12 cellular contexts compared by ENCODE assay signal in genomic region chr1:184747089-184747955, GRCh38. TPM values are rescaled to one million over a fixed set of nuclear protein-coding genes. Genes with fewer than 3 reads are reported as not detected.
A peak's percentile ranks its signal among the peaks of the same experiment; 100 is the strongest.
DNase-seq lines count a peak whose midpoint lies in the region; ATAC-seq, FAIRE-seq and TF ChIP-seq lines count a peak whose summit lies in the region.
"Had no signal": no experiment of that assay in that cellular context is flagged by ENCODE, and none has a peak within 500 bp of the region (broad histone marks: within the 10 kb centered on the region; RNA-seq: fewer than 3 reads in every experiment).

No MANE protein-coding gene starts in this region.

- intact Hi-C loops in Caco-2 (cut with micrococcal nuclease; ENCODE audit: unreplicated experiment) = no loop called here

- FAIRE-seq in D721Med (lab: Jason Lieb, UNC) = peak; percentile 63
- FAIRE-seq: H54, pancreas had no signal

- H3K9me3 ChIP-seq in OCI-LY1 (ENCODE audit: low read length) (no peaks in the 10 kb centered on the region), Caco-2 (no peaks in the 10 kb centered on the region)
- H3K9me3 ChIP-seq: pancreas had no signal

- no peaks in the 10 kb centered on the region for H3K36me3 Mint-ChIP-seq in Caco-2 (ENCODE audit: insufficient read depth, unreplicated experiment)
- peaks cover 34% of the 10 kb centered on the region for H3K36me3 Mint-ChIP-seq in activated CD4-positive, alpha-beta memory T cell treated with anti-CD3 and anti-CD28 coated beads, Interleukin-2, amount 10 ng/mL, durations not matched to agents 7 days and 5 days (ENCODE audit: low read depth)

- peaks cover 8% of the 10 kb centered on the region; the same call in 1 of the 2 replicates for H3K79me2 ChIP-seq in OCI-LY1 (ENCODE audit: insufficient read depth, low read length)

- H3K4me1 Mint-ChIP-seq in Caco-2 (ENCODE audit: low read depth, unreplicated experiment) = peaks cover 9% of the 10 kb centered on the region
- H3K4me1 Mint-ChIP-seq in activated CD4-positive, alpha-beta memory T cell treated with anti-CD3 and anti-CD28 coated beads, Interleukin-2, amount 10 ng/mL, durations not matched to agents 7 days and 5 days = peaks cover 80% of the 10 kb centered on the region
- H3K4me1 Mint-ChIP-seq in stimulated activated naive CD8-positive, alpha-beta T cell treated with anti-CD3 and anti-CD28 coated beads, Interleukin-15, amount 100 ng/mL, for 72 hours = peaks cover 34% of the 10 kb centered on the region

- H3K36me3 ChIP-seq in OCI-LY1 (ENCODE audit: insufficient read depth, low read length) (peaks cover 18% of the 10 kb centered on the region; the same call in 1 of the 2 replicates), Caco-2 (ENCODE audit: control insufficient read depth, insufficient read depth, low read length) (no peaks in the 10 kb centered on the region)
- H3K36me3 ChIP-seq: pancreas had no signal

- POLR2A ChIA-PET in Caco-2 (lab: Charles Lee) = no interaction called here
- POLR2A ChIA-PET in activated CD4-positive, alpha-beta memory T cell treated with anti-CD3 and anti-CD28 coated beads, Interleukin-2, amount 10 ng/mL, durations not matched to agents 7 days and 5 days (lab: Charles Lee) = interaction anchor here (1.3 kb wide), 1 partner anchor 570 kb away, joined by 3 read pairs; the partner anchor contains the start of gene IVNS1ABP

- H3F3A ChIP-seq in OCI-LY1 (ENCODE audit: insufficient read depth, low read length) = no peaks in the 10 kb centered on the region

- H3K4me3 ChIP-seq in OCI-LY1 (ENCODE audit: low read depth, low read length, poor library complexity, severe bottlenecking) (no peak overlapping the region), Caco-2 (ENCODE audit: low read depth, low read length) (no peak overlapping the region)
- H3K4me3 ChIP-seq: hepatocyte, pancreas had no signal

- H3K9ac ChIP-seq in OCI-LY1 (ENCODE audit: low read length) = no peak overlapping the region

- CTCF ChIA-PET in Caco-2 (lab: Charles Lee) = no interaction called here
- CTCF ChIA-PET in activated CD4-positive, alpha-beta memory T cell treated with anti-CD3 and anti-CD28 coated beads, Interleukin-2, amount 10 ng/mL, durations not matched to agents 7 days and 5 days (lab: Charles Lee) = no interaction called here

- no peaks in the 10 kb centered on the region for H3K9me3 Mint-ChIP-seq in Caco-2 (ENCODE audit: unreplicated experiment)
- H3K9me3 Mint-ChIP-seq in activated CD4-positive, alpha-beta memory T cell treated with anti-CD3 and anti-CD28 coated beads, Interleukin-2, amount 10 ng/mL, durations not matched to agents 7 days and 5 days = no peaks in the 10 kb centered on the region
- H3K9me3 Mint-ChIP-seq in stimulated activated naive CD8-positive, alpha-beta T cell treated with anti-CD3 and anti-CD28 coated beads, Interleukin-15, amount 100 ng/mL, for 72 hours = no peaks in the 10 kb centered on the region

- no peak overlapping the region for H3K4me2 ChIP-seq in OCI-LY1 (ENCODE audit: low read length)
- H3K4me2 ChIP-seq: hepatocyte had no signal

- H4K20me1 ChIP-seq in OCI-LY1 (ENCODE audit: insufficient read depth, low read length) = no peaks in the 10 kb centered on the region

- no TSS peak for BruUV-seq in Caco-2 (replicated peaks; lab: Mats Ljungman, UMichigan)

- no peak overlapping the region for H3K4me3 Mint-ChIP-seq in Caco-2 (ENCODE audit: unreplicated experiment)
- H3K4me3 Mint-ChIP-seq in activated CD4-positive, alpha-beta memory T cell treated with anti-CD3 and anti-CD28 coated beads, Interleukin-2, amount 10 ng/mL, durations not matched to agents 7 days and 5 days = no peak overlapping the region
- H3K4me3 Mint-ChIP-seq in stimulated activated naive CD8-positive, alpha-beta T cell treated with anti-CD3 and anti-CD28 coated beads, Interleukin-15, amount 100 ng/mL, for 72 hours = no peak overlapping the region

- ATAC-seq in GM19455 (IDR thresholded peaks at IDR 0.05; ENCODE audit: unreplicated experiment) = peak; percentile 60
- peak; percentile 66 for ATAC-seq in HG03064 (IDR thresholded peaks at IDR 0.05; ENCODE audit: low read depth, unreplicated experiment)
- no peak for ATAC-seq in stimulated activated naive CD8-positive, alpha-beta T cell treated with anti-CD3 and anti-CD28 coated beads, Interleukin-15, amount 100 ng/mL, for 72 hours

- H3K27me3 Mint-ChIP-seq in Caco-2 (ENCODE audit: insufficient read depth, unreplicated experiment) = no peaks in the 10 kb centered on the region
- H3K27me3 Mint-ChIP-seq in activated CD4-positive, alpha-beta memory T cell treated with anti-CD3 and anti-CD28 coated beads, Interleukin-2, amount 10 ng/mL, durations not matched to agents 7 days and 5 days = no peaks in the 10 kb centered on the region
- H3K27me3 Mint-ChIP-seq in stimulated activated naive CD8-positive, alpha-beta T cell treated with anti-CD3 and anti-CD28 coated beads, Interleukin-15, amount 100 ng/mL, for 72 hours = no peaks in the 10 kb centered on the region

- H3K9me2 ChIP-seq in OCI-LY1 (ENCODE audit: low read depth, low read length) = no peaks in the 10 kb centered on the region

- peak overlapping the region; percentile 67 for H3K27ac ChIP-seq in OCI-LY1 (ENCODE audit: low read depth, low read length, poor library complexity, severe bottlenecking)
- H3K27ac ChIP-seq: hepatocyte, pancreas had no signal

- DNase-seq in D721Med (ENCODE audit: insufficient read length, low spot score) = no peak
- DNase-seq in ureter (ENCODE audit: low spot score) = no peak
- DNase-seq in Caco-2 = no peak
- DNase-seq in activated CD4-positive, alpha-beta memory T cell treated with anti-CD3 and anti-CD28 coated beads, Interleukin-2, amount 10 ng/mL, durations not matched to agents 7 days and 5 days = no peak
- no peak for DNase-seq in stimulated activated naive CD8-positive, alpha-beta T cell treated with anti-CD3 and anti-CD28 coated beads, Interleukin-15, amount 100 ng/mL, for 72 hours
- DNase-seq: NCI-H524 treated with DMSO at 0.1 percent for 48 hours, pancreas had no signal

- no peak overlapping the region for H2AFZ ChIP-seq in OCI-LY1 (ENCODE audit: low read length)
- H2AFZ ChIP-seq: hepatocyte had no signal

- H3K27me3 ChIP-seq in OCI-LY1 (ENCODE audit: insufficient read depth, low read length) (no peaks in the 10 kb centered on the region), Caco-2 (replicated peaks; ENCODE audit: control insufficient read depth, insufficient read depth, low read length) (no peaks in the 10 kb centered on the region)
- H3K27me3 ChIP-seq: hepatocyte, pancreas had no signal

- no peak overlapping the region for H3K27ac Mint-ChIP-seq in Caco-2 (ENCODE audit: unreplicated experiment)
- no peak overlapping the region for H3K27ac Mint-ChIP-seq in activated CD4-positive, alpha-beta memory T cell treated with anti-CD3 and anti-CD28 coated beads, Interleukin-2, amount 10 ng/mL, durations not matched to agents 7 days and 5 days
- H3K27ac Mint-ChIP-seq in stimulated activated naive CD8-positive, alpha-beta T cell treated with anti-CD3 and anti-CD28 coated beads, Interleukin-15, amount 100 ng/mL, for 72 hours = no peak overlapping the region

- TF ChIP-seq CTCF in D721Med (IDR thresholded peaks at IDR 0.05; ENCODE audit: insufficient read depth, missing control alignments) (no peak), OCI-LY1 (IDR thresholded peaks at IDR 0.05; ENCODE audit: low read length) (no peak), Caco-2 (IDR thresholded peaks at IDR 0.05; ENCODE audit: insufficient read depth in 1 of 2, low read depth in 1 of 2, low read length in 1 of 2, severe bottlenecking in 1 of 2, unreplicated experiment in 1 of 2) (no peak)

- peaks cover 30% of the 10 kb centered on the region for H3K4me1 ChIP-seq in OCI-LY1 (ENCODE audit: insufficient read depth, low read length, severe bottlenecking)
- peaks cover 11% of the 10 kb centered on the region for H3K4me1 ChIP-seq in Caco-2

RNA-seq across cellular contexts. Expression of gene EDEM3, which starts 7.3 kb away (rescaled TPM):
- total RNA-seq in ureter (35.4 TPM), Caco-2 (2022) (13.7 and 14.1 TPM in 2 replicates)
- 10 to 100 TPM; 39.3 to 42.9 TPM for total RNA-seq in activated CD4-positive, alpha-beta memory T cell treated with anti-CD3 and anti-CD28 coated beads, Interleukin-2, amount 10 ng/mL, durations not matched to agents 7 days and 5 days
